In the genomic region with DNA sequence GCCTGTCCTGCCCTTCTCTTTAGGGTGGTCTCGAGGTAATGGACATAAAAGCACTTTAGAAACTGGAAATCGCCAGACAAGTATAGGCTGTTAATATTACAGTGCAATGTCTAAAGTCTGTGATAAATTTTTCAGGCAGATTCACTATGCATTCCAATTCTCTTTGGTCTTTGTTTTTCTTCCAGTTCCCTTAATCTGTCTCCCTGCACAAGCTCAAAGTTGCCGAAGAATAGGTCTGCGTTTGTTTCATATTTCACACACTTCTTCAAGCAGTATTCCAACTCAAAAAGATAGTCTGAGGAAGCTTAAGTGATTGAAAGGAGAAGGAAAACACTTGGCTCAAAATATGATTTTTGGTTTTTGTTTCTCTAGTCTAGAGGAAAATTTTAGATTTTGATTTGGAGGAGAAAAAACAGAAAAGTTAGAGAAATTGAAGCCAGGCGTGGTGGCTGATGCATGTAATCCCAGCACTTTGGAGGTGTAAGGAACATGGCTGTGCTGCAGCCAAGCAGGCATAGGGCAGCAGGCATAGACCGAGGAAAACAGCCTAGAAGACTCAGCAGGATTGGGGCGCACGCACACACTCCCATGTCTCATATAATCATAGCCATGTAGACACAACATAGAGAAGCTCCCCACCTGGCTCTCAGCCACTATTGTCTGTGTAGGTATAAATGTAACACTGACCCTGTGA, we compare ENCODE assay signal across 13 cellular contexts.
DNase-seq lines count a peak whose midpoint lies in the region; ATAC-seq and TF ChIP-seq lines count a peak whose summit lies in the region.
"Had no signal": no experiment of that assay in that cellular context is flagged by ENCODE, and none has a peak within 500 bp of the region (broad histone marks: within the 10 kb centered on the region; RNA-seq: fewer than 3 reads in every experiment).

No MANE protein-coding gene starts in this region.

- H2BK5ac ChIP-seq in neuronal stem cell (ENCODE audit: low read length) = no peak overlapping the region

- CTCF ChIA-PET in activated CD4-positive, alpha-beta memory T cell treated with anti-CD3 and anti-CD28 coated beads, Interleukin-2, amount 10 ng/mL, durations not matched to agents 7 days and 5 days (lab: Charles Lee) = interaction anchor here (1.1 to 1.4 kb wide), 2 partner anchors 20 to 72 kb away, joined by 3 read pairs; no protein-coding TSS in a partner anchor

- H3K18ac ChIP-seq in neuronal stem cell (ENCODE audit: low read length) = no peak overlapping the region

- H3K23ac ChIP-seq in neuronal stem cell (ENCODE audit: low read depth, low read length, poor library complexity) = no peak overlapping the region

- ATAC-seq in right cardiac atrium = no peak

- no peaks in the 10 kb centered on the region for H3K79me1 ChIP-seq in neuronal stem cell (ENCODE audit: low read depth, low read length)

- H2AK5ac ChIP-seq in neuronal stem cell (ENCODE audit: low read depth, low read length) = no peak overlapping the region

- peak overlapping the region; percentile 52 for H2AFZ ChIP-seq in neuronal stem cell (ENCODE audit: low read length)

- no peaks in the 10 kb centered on the region for H3K9me3 ChIP-seq in left ventricle myocardium inferior (replicated peaks)
- no peaks in the 10 kb centered on the region for H3K9me3 ChIP-seq in right cardiac atrium (ENCODE audit: control insufficient read depth, low read length)
- H3K9me3 ChIP-seq in esophagus muscularis mucosa = no peaks in the 10 kb centered on the region
- no peaks in the 10 kb centered on the region for H3K9me3 ChIP-seq in neuronal stem cell (replicated peaks in 1 of 2; ENCODE audit: control insufficient read depth in 2 of 2, insufficient read depth in 1 of 2, low read depth in 1 of 2, low read length in 2 of 2)
- H3K9me3 ChIP-seq in effector memory CD4-positive, alpha-beta T cell (ENCODE audit: control insufficient read depth, low read length) = no peaks in the 10 kb centered on the region

- H3K4me1 ChIP-seq in left ventricle myocardium inferior = peaks cover 29% of the 10 kb centered on the region
- no peaks in the 10 kb centered on the region for H3K4me1 ChIP-seq in right cardiac atrium (ENCODE audit: control insufficient read depth, insufficient read depth, low read length)
- H3K4me1 ChIP-seq in esophagus muscularis mucosa = peaks cover 26 to 35% (median 33%) of the 10 kb centered on the region in 4 donors
- peaks cover 7 to 9% of the 10 kb centered on the region in 2 donors for H3K4me1 ChIP-seq in neuronal stem cell (ENCODE audit: control insufficient read depth in 2 of 2, insufficient read depth in 1 of 2, low read depth in 1 of 2, low read length in 2 of 2)
- no peaks in the 10 kb centered on the region for H3K4me1 ChIP-seq in effector memory CD4-positive, alpha-beta T cell (ENCODE audit: control insufficient read depth, insufficient read depth, low read length, poor library complexity, severe bottlenecking)

- DNase-seq in left ventricle myocardium inferior (no peak), right cardiac atrium (no peak), esophagus muscularis mucosa (ENCODE audit: extremely low spot score) (peak; percentile 74), neuronal stem cell (ENCODE audit: low spot score) (no peak), NCI-H1417 treated with DMSO at 0.1 percent for 48 hours (lab: John Stamatoyannopoulos, UW) (no peak)
- DNase-seq in effector memory CD4-positive, alpha-beta T cell = no peak
- no peak for DNase-seq in activated CD4-positive, alpha-beta memory T cell treated with anti-CD3 and anti-CD28 coated beads, Interleukin-2, amount 10 ng/mL, durations not matched to agents 7 days and 5 days
- DNase-seq in effector CD8-positive, alpha-beta T cell (lab: John Stamatoyannopoulos, UW) = no peak
- DNase-seq: activated naive CD8-positive, alpha-beta T cell treated with anti-CD3 and anti-CD28 coated beads for 36 hours; DND-41; head of caudate nucleus; SIG-M5 had no signal

- no peak overlapping the region for H2BK120ac ChIP-seq in neuronal stem cell (ENCODE audit: low read depth, low read length)

- TF ChIP-seq CTCF in left ventricle myocardium inferior (IDR thresholded peaks at IDR 0.05; ENCODE audit: borderline replicate concordance) (no peak), esophagus muscularis mucosa (IDR thresholded peaks at IDR 0.05) (no peak)

- no peaks in the 10 kb centered on the region for H3K36me3 Mint-ChIP-seq in activated CD4-positive, alpha-beta memory T cell treated with anti-CD3 and anti-CD28 coated beads, Interleukin-2, amount 10 ng/mL, durations not matched to agents 7 days and 5 days (ENCODE audit: low read depth)
- H3K36me3 Mint-ChIP-seq: activated naive CD8-positive, alpha-beta T cell treated with anti-CD3 and anti-CD28 coated beads for 36 hours had no signal

- no peak overlapping the region for H3K9ac ChIP-seq in neuronal stem cell (ENCODE audit: low read depth, low read length, poor library complexity)

- no peak overlapping the region for H3K27ac Mint-ChIP-seq in activated CD4-positive, alpha-beta memory T cell treated with anti-CD3 and anti-CD28 coated beads, Interleukin-2, amount 10 ng/mL, durations not matched to agents 7 days and 5 days
- H3K27ac Mint-ChIP-seq: activated naive CD8-positive, alpha-beta T cell treated with anti-CD3 and anti-CD28 coated beads for 36 hours had no signal

- POLR2A ChIA-PET in activated CD4-positive, alpha-beta memory T cell treated with anti-CD3 and anti-CD28 coated beads, Interleukin-2, amount 10 ng/mL, durations not matched to agents 7 days and 5 days (lab: Charles Lee) = no interaction called here

- no peak overlapping the region for H3K4ac ChIP-seq in neuronal stem cell (ENCODE audit: low read length)

- no peaks in the 10 kb centered on the region for H3K36me3 ChIP-seq in left ventricle myocardium inferior
- H3K36me3 ChIP-seq in esophagus muscularis mucosa = no peaks in the 10 kb centered on the region
- no peaks in the 10 kb centered on the region for H3K36me3 ChIP-seq in neuronal stem cell (replicated peaks in 1 of 2; ENCODE audit: control insufficient read depth in 2 of 2, insufficient read depth in 2 of 2, low read length in 2 of 2)
- no peaks in the 10 kb centered on the region for H3K36me3 ChIP-seq in effector memory CD4-positive, alpha-beta T cell (ENCODE audit: control insufficient read depth, insufficient read depth, low read length)

- H2BK12ac ChIP-seq in neuronal stem cell (ENCODE audit: low read length) = no peak overlapping the region

- intact Hi-C loops in left ventricle myocardium inferior (cut with micrococcal nuclease) = no loop called here
- intact Hi-C loops in right cardiac atrium (cut with DNase I) = no loop called here
- intact Hi-C loops in esophagus muscularis mucosa (cut with DNase I) = no loop called here

- no peak overlapping the region for H3K4me3 ChIP-seq in left ventricle myocardium inferior
- H3K4me3 ChIP-seq in right cardiac atrium (ENCODE audit: low read length) = no peak overlapping the region
- peak overlapping the region in 2 of 4 donors; percentile 10 to 29 for H3K4me3 ChIP-seq in esophagus muscularis mucosa
- H3K4me3 ChIP-seq in neuronal stem cell (ENCODE audit: low read length in 2 of 2) = no peak overlapping the region
- H3K4me3 ChIP-seq in effector memory CD4-positive, alpha-beta T cell (ENCODE audit: insufficient read depth, low read depth, low read length, poor library complexity, severe bottlenecking) = no peak overlapping the region

- H3K27me3 ChIP-seq in left ventricle myocardium inferior (ENCODE audit: low read depth) (peaks cover 11% of the 10 kb centered on the region), right cardiac atrium (ENCODE audit: control insufficient read depth, insufficient read depth) (no peaks in the 10 kb centered on the region), esophagus muscularis mucosa (no peaks in the 10 kb centered on the region), neuronal stem cell (ENCODE audit: control insufficient read depth in 3 of 3, insufficient read depth in 3 of 3, low read depth in 1 of 3, low read length in 3 of 3) (no peaks in the 10 kb centered on the region)
- H3K27me3 ChIP-seq in effector memory CD4-positive, alpha-beta T cell (replicated peaks; ENCODE audit: control insufficient read depth, insufficient read depth, low read length, poor library complexity, severe bottlenecking) = no peaks in the 10 kb centered on the region

- H3K4me1 Mint-ChIP-seq in activated CD4-positive, alpha-beta memory T cell treated with anti-CD3 and anti-CD28 coated beads, Interleukin-2, amount 10 ng/mL, durations not matched to agents 7 days and 5 days = peaks cover 4% of the 10 kb centered on the region
- H3K4me1 Mint-ChIP-seq: activated naive CD8-positive, alpha-beta T cell treated with anti-CD3 and anti-CD28 coated beads for 36 hours had no signal

- no peak overlapping the region for H4K8ac ChIP-seq in neuronal stem cell (ENCODE audit: low read depth, low read length)

- no peak overlapping the region for H2BK15ac ChIP-seq in neuronal stem cell (ENCODE audit: low read length)

- H4K91ac ChIP-seq in neuronal stem cell (ENCODE audit: low read depth, low read length, poor library complexity) = peak overlapping the region; percentile 73

- no peak for TF ChIP-seq POLR2A in esophagus muscularis mucosa (IDR thresholded peaks at IDR 0.05; ENCODE audit: low read depth)

- 63% methylated on average over 8 of the region's 8 CpGs for WGBS in right cardiac atrium
- 49% methylated on average over 8 of the region's 8 CpGs for WGBS in esophagus muscularis mucosa
- WGBS in neuronal stem cell (ENCODE audit: extremely low coverage in 2 of 2, insufficient read length in 2 of 2, insufficient replicate concordance in 1 of 2), 2 donors = no CpG with 5 or more reads among the region's 8 CpGs

- H3K4me3 Mint-ChIP-seq in activated CD4-positive, alpha-beta memory T cell treated with anti-CD3 and anti-CD28 coated beads, Interleukin-2, amount 10 ng/mL, durations not matched to agents 7 days and 5 days = no peak overlapping the region
- H3K4me3 Mint-ChIP-seq: activated naive CD8-positive, alpha-beta T cell treated with anti-CD3 and anti-CD28 coated beads for 36 hours; dendritic cell treated with granulocyte-macrophage colony-stimulating factor and Interleukin-4, amounts not matched to agents 40 ng/mL and 50 ng/mL, for 4 days had no signal

- no peaks in the 10 kb centered on the region for H3K9me3 Mint-ChIP-seq in activated CD4-positive, alpha-beta memory T cell treated with anti-CD3 and anti-CD28 coated beads, Interleukin-2, amount 10 ng/mL, durations not matched to agents 7 days and 5 days
- H3K9me3 Mint-ChIP-seq: activated naive CD8-positive, alpha-beta T cell treated with anti-CD3 and anti-CD28 coated beads for 36 hours; dendritic cell treated with granulocyte-macrophage colony-stimulating factor and Interleukin-4, amounts not matched to agents 40 ng/mL and 50 ng/mL, for 4 days had no signal

- no peak for TF ChIP-seq EP300 in esophagus muscularis mucosa (IDR thresholded peaks at IDR 0.05)

- peak overlapping the region; percentile 53 for H3K27ac ChIP-seq in left ventricle myocardium inferior (replicated peaks)
- H3K27ac ChIP-seq in right cardiac atrium (ENCODE audit: low read length) = no peak overlapping the region
- peak overlapping the region; percentile 68 to 84 (median 82) for H3K27ac ChIP-seq in esophagus muscularis mucosa (replicated peaks in 1 of 4)
- no peak overlapping the region for H3K27ac ChIP-seq in neuronal stem cell (replicated peaks; ENCODE audit: low read length)
- no peak overlapping the region for H3K27ac ChIP-seq in effector memory CD4-positive, alpha-beta T cell (ENCODE audit: insufficient read depth, low read length, poor library complexity, severe bottlenecking)

- H3K27me3 Mint-ChIP-seq in activated CD4-positive, alpha-beta memory T cell treated with anti-CD3 and anti-CD28 coated beads, Interleukin-2, amount 10 ng/mL, durations not matched to agents 7 days and 5 days = peaks cover 12% of the 10 kb centered on the region
- H3K27me3 Mint-ChIP-seq: activated naive CD8-positive, alpha-beta T cell treated with anti-CD3 and anti-CD28 coated beads for 36 hours; dendritic cell treated with granulocyte-macrophage colony-stimulating factor and Interleukin-4, amounts not matched to agents 40 ng/mL and 50 ng/mL, for 4 days had no signal

- H3K4me2 ChIP-seq in neuronal stem cell (ENCODE audit: insufficient read depth, low read length, poor library complexity, severe bottlenecking) = no peak overlapping the region

- no peak overlapping the region for H3K14ac ChIP-seq in neuronal stem cell (ENCODE audit: low read length)

Comparison
In these comparisons a context has a peak if more than half of its experiments do, and no peak if none do; other contexts are left out.
1. H3K27ac ChIP-seq: peak in left ventricle myocardium inferior (single experiment) and esophagus muscularis mucosa (4 of 4); none in right cardiac atrium (single experiment), neuronal stem cell (single experiment) and effector memory CD4-positive, alpha-beta T cell (single experiment).